Comparison of ENCODE assay signal across 8 cellular contexts in the genomic region with DNA sequence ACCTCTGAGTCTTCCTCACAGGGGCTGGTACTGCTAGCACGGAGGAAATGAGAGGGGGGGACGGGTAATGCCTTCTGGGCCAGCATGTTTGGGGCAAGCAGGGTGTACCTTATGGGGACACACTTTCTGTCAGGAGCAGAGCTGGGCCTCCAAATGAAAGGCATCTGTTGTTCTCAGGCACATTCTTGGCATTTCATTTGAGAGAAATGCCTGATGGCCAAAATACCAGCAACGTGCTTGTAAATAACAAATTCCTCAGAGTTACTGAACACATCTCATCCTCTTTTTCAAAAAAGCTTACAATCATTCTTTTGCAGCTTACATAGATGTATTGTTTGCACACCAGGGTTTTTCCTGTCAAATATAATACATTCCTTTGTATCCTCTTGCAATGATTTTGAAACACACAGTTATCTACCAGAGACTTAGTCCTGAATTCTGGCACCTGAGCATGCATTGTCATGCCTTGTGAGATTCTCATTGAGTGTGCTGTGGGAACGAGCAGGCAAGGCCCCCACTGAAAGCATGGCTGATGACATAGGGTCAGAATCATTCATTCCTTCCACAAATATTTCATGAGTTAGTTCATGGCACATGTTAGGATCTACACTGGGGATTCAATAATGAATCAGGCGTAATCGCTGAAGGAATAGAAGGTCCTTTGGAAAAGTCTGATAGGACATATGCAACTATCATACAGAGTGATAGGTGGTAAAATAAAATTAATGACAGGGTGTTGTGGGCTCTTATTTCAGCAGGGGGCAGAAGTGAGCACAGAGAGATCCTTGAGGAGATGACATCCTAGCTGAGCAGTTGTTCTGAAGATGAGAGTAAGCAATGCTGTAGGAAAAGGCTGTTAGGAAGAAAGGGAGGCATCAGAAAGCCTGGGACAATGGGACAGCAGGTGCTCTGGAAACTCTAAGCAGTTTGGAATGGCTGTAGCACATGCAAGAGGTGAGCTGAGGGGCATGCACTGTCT.
DNase-seq lines count a peak whose midpoint lies in the region; ATAC-seq and TF ChIP-seq lines count a peak whose summit lies in the region.

No MANE protein-coding gene starts in this region.

- H3K36me3 ChIP-seq in GM23248 (ENCODE audit: low read depth) (no peaks in the 10 kb centered on the region), WERI-Rb-1 (no peaks in the 10 kb centered on the region)

- H3K4me2 ChIP-seq in GM23248 (ENCODE audit: unreplicated experiment), result peak overlapping the region; percentile 18

- H3K9me3 ChIP-seq in GM23248 (ENCODE audit: low read depth) (no peaks in the 10 kb centered on the region), WERI-Rb-1 (ENCODE audit: severe bottlenecking) (no peaks in the 10 kb centered on the region)

- no peaks in the 10 kb centered on the region for H4K20me1 ChIP-seq in GM23248 (ENCODE audit: insufficient read depth)

- peak; percentile 38; the same call in 1 of the 2 replicates for TF ChIP-seq CTCF in WERI-Rb-1 (IDR thresholded peaks at IDR 0.05; ENCODE audit: low read depth, low read length)

- H3K27ac ChIP-seq in GM23248 (peak overlapping the region; percentile 55), WERI-Rb-1 (no peak overlapping the region)

- H3F3A ChIP-seq in GM23248 (ENCODE audit: insufficient read depth), result peaks cover 16% of the 10 kb centered on the region

- H3K9me2 ChIP-seq in GM23248 (ENCODE audit: insufficient read depth), result no peaks in the 10 kb centered on the region

- peaks cover 17% of the 10 kb centered on the region for H3K4me1 ChIP-seq in GM23248 (ENCODE audit: insufficient read depth)

- peak overlapping the region; percentile 18; the same call in 1 of the 2 replicates for H2AFZ ChIP-seq in GM23248

- no peak for ATAC-seq in GM21367 (IDR thresholded peaks at IDR 0.05; ENCODE audit: unreplicated experiment)

- in situ Hi-C loops in ACHN (cut with HindIII; ENCODE audit: low pct_ligation_motif_present, low pct_unique_long_range_greater_than_20kb, low sequenced_read_pairs) (no loop called here), GM23248 (cut with MboI) (loop anchor here (10.0 kb wide), 1 partner anchor 120 kb away; no protein-coding TSS in a partner anchor)

- peak overlapping the region; percentile 5; the same call in 1 of the 2 replicates for H3K9ac ChIP-seq in GM23248

- DNase-seq in ACHN, result peak; percentile 21
- DNase-seq in GM23248, result peak; percentile 88
- no peak for DNase-seq in WERI-Rb-1
- peak; percentile 37 for DNase-seq in iPS-NIHi7 (ENCODE audit: extremely low spot score)
- DNase-seq in NCI-H1105 treated with DMSO at 0.1 percent for 48 hours (lab: John Stamatoyannopoulos, UW), result no peak
- DNase-seq in HuH-7.5 (ENCODE audit: low spot score), result no peak
- no peak for DNase-seq in ureter (ENCODE audit: low spot score)

- H3K27me3 ChIP-seq in GM23248 (replicated peaks; ENCODE audit: insufficient read depth) (no peaks in the 10 kb centered on the region), WERI-Rb-1 (ENCODE audit: insufficient read depth, low read depth, severe bottlenecking) (peaks cover 22% of the 10 kb centered on the region)

- no peaks in the 10 kb centered on the region for H3K79me2 ChIP-seq in GM23248 (ENCODE audit: insufficient read depth)

- WGBS in GM23248 (ENCODE audit: low coverage in 1 of 2, low lambda C conversion rate in 2 of 2, missing lambda C conversion rate in 2 of 2), 2 experiments, result 45 to 46% methylated on average over 6 of the region's 6 CpGs

- H3K4me3 ChIP-seq in GM23248 (no peak overlapping the region), WERI-Rb-1 (ENCODE audit: low read depth, low read length) (no peak overlapping the region)

Comparison
In these comparisons a context has a peak if more than half of its experiments do, and no peak if none do; other contexts are left out.
1. DNase-seq: peak in ACHN (single experiment), GM23248 (single experiment) and iPS-NIHi7 (single experiment); none in WERI-Rb-1 (single experiment), NCI-H1105 treated with DMSO at 0.1 percent for 48 hours (single experiment), HuH-7.5 (single experiment) and ureter (single experiment).